Comparison of ENCODE assay signal across 1 cellular context in the genomic region with DNA sequence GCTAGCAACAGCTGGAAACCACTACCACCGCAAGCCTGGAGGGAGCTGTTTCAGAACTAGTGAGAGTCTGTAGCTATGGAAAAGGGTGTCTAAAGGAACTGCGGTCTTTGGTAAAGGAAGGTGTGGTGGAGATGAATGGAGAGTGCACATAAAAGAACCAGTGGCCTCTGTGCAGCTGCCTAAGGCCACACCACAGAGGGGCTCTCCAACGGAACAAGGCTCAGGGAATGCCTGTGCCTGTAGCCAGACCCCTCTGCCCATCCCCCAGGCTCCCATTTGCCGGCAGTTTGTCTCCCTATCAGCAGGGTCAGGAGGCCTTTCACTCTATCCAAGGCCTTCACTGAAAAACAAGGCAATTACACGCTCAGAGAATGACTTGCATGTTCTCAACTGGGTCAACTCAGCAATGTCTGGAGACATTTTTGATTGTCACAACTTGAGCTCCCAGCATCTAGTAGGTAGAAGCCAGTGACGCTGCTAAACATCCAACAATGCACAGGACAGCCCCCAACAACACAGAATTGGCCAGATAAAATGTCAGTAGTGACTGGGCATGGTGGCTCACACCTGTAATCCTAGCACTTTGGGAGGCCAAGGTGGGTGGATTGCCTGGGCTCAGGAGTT.
TF ChIP-seq lines count a peak whose summit lies in the region.

No MANE protein-coding gene starts in this region.

TF ChIP-seq in GM23338, 12 proteins besides CTCF, POLR2A, EP300 and RAD21 (continued from another document):
- TF ChIP-seq, protein P1, sequence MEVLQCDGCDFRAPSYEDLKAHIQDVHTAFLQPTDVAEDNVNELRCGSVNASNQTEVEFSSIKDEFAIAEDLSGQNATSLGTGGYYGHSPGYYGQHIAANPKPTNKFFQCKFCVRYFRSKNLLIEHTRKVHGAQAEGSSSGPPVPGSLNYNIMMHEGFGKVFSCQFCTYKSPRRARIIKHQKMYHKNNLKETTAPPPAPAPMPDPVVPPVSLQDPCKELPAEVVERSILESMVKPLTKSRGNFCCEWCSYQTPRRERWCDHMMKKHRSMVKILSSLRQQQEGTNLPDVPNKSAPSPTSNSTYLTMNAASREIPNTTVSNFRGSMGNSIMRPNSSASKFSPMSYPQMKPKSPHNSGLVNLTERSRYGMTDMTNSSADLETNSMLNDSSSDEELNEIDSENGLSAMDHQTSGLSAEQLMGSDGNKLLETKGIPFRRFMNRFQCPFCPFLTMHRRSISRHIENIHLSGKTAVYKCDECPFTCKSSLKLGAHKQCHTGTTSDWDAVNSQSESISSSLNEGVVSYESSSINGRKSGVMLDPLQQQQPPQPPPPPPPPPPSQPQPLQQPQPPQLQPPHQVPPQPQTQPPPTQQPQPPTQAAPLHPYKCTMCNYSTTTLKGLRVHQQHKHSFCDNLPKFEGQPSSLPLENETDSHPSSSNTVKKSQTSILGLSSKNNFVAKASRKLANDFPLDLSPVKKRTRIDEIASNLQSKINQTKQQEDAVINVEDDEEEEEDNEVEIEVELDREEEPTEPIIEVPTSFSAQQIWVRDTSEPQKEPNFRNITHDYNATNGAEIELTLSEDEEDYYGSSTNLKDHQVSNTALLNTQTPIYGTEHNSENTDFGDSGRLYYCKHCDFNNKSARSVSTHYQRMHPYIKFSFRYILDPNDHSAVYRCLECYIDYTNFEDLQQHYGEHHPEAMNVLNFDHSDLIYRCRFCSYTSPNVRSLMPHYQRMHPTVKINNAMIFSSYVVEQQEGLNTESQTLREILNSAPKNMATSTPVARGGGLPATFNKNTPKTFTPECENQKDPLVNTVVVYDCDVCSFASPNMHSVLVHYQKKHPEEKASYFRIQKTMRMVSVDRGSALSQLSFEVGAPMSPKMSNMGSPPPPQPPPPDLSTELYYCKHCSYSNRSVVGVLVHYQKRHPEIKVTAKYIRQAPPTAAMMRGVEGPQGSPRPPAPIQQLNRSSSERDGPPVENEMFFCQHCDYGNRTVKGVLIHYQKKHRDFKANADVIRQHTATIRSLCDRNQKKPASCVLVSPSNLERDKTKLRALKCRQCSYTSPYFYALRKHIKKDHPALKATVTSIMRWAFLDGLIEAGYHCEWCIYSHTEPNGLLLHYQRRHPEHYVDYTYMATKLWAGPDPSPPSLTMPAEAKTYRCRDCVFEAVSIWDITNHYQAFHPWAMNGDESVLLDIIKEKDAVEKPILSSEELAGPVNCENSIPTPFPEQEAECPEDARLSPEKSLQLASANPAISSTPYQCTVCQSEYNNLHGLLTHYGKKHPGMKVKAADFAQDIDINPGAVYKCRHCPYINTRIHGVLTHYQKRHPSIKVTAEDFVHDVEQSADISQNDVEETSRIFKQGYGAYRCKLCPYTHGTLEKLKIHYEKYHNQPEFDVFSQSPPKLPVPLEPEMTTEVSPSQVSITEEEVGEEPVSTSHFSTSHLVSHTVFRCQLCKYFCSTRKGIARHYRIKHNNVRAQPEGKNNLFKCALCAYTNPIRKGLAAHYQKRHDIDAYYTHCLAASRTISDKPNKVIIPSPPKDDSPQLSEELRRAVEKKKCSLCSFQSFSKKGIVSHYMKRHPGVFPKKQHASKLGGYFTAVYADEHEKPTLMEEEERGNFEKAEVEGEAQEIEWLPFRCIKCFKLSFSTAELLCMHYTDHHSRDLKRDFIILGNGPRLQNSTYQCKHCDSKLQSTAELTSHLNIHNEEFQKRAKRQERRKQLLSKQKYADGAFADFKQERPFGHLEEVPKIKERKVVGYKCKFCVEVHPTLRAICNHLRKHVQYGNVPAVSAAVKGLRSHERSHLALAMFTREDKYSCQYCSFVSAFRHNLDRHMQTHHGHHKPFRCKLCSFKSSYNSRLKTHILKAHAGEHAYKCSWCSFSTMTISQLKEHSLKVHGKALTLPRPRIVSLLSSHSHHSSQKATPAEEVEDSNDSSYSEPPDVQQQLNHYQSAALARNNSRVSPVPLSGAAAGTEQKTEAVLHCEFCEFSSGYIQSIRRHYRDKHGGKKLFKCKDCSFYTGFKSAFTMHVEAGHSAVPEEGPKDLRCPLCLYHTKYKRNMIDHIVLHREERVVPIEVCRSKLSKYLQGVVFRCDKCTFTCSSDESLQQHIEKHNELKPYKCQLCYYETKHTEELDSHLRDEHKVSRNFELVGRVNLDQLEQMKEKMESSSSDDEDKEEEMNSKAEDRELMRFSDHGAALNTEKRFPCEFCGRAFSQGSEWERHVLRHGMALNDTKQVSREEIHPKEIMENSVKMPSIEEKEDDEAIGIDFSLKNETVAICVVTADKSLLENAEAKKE (CRISPR knock-in tag; IDR thresholded peaks at IDR 0.05): no peak
- TF ChIP-seq EZH2phosphoT487 (IDR thresholded peaks at IDR 0.05; ENCODE audit: unreplicated experiment) (no peak), STAT1 (IDR thresholded peaks at IDR 0.05; ENCODE audit: unreplicated experiment) (no peak), ZNF331 (CRISPR knock-in tag; IDR thresholded peaks at IDR 0.05; ENCODE audit: low read depth) (no peak), ZNF114 (CRISPR knock-in tag; IDR thresholded peaks at IDR 0.05) (no peak), POLR2AphosphoS5 (IDR thresholded peaks at IDR 0.05; ENCODE audit: low read depth) (no peak), NANOG (IDR thresholded peaks at IDR 0.05; ENCODE audit: borderline replicate concordance) (no peak), CREB1 (CRISPR knock-in tag; IDR thresholded peaks at IDR 0.05; ENCODE audit: low read depth) (no peak), JUNB (IDR thresholded peaks at IDR 0.05; ENCODE audit: unreplicated experiment) (no peak)
- TF ChIP-seq, protein P2, sequence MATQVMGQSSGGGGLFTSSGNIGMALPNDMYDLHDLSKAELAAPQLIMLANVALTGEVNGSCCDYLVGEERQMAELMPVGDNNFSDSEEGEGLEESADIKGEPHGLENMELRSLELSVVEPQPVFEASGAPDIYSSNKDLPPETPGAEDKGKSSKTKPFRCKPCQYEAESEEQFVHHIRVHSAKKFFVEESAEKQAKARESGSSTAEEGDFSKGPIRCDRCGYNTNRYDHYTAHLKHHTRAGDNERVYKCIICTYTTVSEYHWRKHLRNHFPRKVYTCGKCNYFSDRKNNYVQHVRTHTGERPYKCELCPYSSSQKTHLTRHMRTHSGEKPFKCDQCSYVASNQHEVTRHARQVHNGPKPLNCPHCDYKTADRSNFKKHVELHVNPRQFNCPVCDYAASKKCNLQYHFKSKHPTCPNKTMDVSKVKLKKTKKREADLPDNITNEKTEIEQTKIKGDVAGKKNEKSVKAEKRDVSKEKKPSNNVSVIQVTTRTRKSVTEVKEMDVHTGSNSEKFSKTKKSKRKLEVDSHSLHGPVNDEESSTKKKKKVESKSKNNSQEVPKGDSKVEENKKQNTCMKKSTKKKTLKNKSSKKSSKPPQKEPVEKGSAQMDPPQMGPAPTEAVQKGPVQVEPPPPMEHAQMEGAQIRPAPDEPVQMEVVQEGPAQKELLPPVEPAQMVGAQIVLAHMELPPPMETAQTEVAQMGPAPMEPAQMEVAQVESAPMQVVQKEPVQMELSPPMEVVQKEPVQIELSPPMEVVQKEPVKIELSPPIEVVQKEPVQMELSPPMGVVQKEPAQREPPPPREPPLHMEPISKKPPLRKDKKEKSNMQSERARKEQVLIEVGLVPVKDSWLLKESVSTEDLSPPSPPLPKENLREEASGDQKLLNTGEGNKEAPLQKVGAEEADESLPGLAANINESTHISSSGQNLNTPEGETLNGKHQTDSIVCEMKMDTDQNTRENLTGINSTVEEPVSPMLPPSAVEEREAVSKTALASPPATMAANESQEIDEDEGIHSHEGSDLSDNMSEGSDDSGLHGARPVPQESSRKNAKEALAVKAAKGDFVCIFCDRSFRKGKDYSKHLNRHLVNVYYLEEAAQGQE (IDR thresholded peaks at IDR 0.05; ENCODE audit: unreplicated experiment): no peak
- TF ChIP-seq, protein P3, sequence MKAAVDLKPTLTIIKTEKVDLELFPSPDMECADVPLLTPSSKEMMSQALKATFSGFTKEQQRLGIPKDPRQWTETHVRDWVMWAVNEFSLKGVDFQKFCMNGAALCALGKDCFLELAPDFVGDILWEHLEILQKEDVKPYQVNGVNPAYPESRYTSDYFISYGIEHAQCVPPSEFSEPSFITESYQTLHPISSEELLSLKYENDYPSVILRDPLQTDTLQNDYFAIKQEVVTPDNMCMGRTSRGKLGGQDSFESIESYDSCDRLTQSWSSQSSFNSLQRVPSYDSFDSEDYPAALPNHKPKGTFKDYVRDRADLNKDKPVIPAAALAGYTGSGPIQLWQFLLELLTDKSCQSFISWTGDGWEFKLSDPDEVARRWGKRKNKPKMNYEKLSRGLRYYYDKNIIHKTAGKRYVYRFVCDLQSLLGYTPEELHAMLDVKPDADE (IDR thresholded peaks at IDR 0.05): no peak
TF ChIP-seq in GM23338: peak in this region for 0.
